In genomic region chr3:101216710-101217457, GRCh38 we compare ENCODE assay signal across 13 cellular contexts.
DNase-seq lines count a peak whose midpoint lies in the region; ATAC-seq and TF ChIP-seq lines count a peak whose summit lies in the region.
"Had no signal": no experiment of that assay in that cellular context is flagged by ENCODE, and none has a peak within 500 bp of the region (broad histone marks: within the 10 kb centered on the region; RNA-seq: fewer than 3 reads in every experiment).

No MANE protein-coding gene starts in this region.

- no peaks in the 10 kb centered on the region for H3K36me3 ChIP-seq in left lung
- H3K36me3 ChIP-seq in vagina = no peaks in the 10 kb centered on the region
- H3K36me3 ChIP-seq: BE2C had no signal

- H3K4me1 ChIP-seq in left lung (no peaks in the 10 kb centered on the region), vagina (no peaks in the 10 kb centered on the region)
- H3K4me1 ChIP-seq: BE2C had no signal

- H3K27ac ChIP-seq in left lung (no peak overlapping the region), vagina (peak overlapping the region; percentile 56)

- peaks cover 0 to 18% of the 10 kb centered on the region in 2 donors for H3K9me3 ChIP-seq in left lung
- H3K9me3 ChIP-seq in vagina = no peaks in the 10 kb centered on the region
- H3K9me3 ChIP-seq: BE2C had no signal

- no peak for TF ChIP-seq POLR2A in vagina (IDR thresholded peaks at IDR 0.05)

- H3K4me3 ChIP-seq in left lung (no peak overlapping the region), vagina (no peak overlapping the region)

- no peaks in the 10 kb centered on the region for H3K27me3 ChIP-seq in left lung
- no peaks in the 10 kb centered on the region for H3K27me3 ChIP-seq in vagina
- H3K27me3 ChIP-seq: BE2C had no signal

- DNase-seq in Right ventricle myocardium inferior (ENCODE audit: missing footprints) = no peak
- DNase-seq in cardiac septum (ENCODE audit: low spot score) = no peak
- DNase-seq in amniotic epithelial cell (ENCODE audit: low read depth) = peak; percentile 52
- peak in 1 of 2 donors; percentile 45 for DNase-seq in left lung
- DNase-seq in vagina (ENCODE audit: extremely low spot score in 2 of 2) = peak in 1 of 2 donors; percentile 92
- DNase-seq in DMS53 treated with DMSO at 0.1 percent for 48 hours (lab: John Stamatoyannopoulos, UW; ENCODE audit: unreplicated experiment) = no peak
- DNase-seq in activated CD8-positive, alpha-beta memory T cell treated with anti-CD3 and anti-CD28 coated beads for 24 hours = no peak
- no peak for DNase-seq in stimulated activated CD4-positive, alpha-beta T cell treated with anti-CD3 and anti-CD28 coated beads, Interleukin-2, amount 100 ng/mL, for 24 hours
- DNase-seq: BE2C, erythroblast, MM.1S, PC-3 had no signal

- intact Hi-C loops in Right ventricle myocardium inferior (cut with DNase I) (no loop called here), cardiac septum (cut with DNase I) (no loop called here), left lung (cut with DNase I) (no loop called here), vagina (cut with DNase I) (no loop called here)

- ATAC-seq in Right ventricle myocardium inferior (peak; percentile 98), left lung (peak; percentile 97)
- ATAC-seq: PC-3, WTC11 had no signal

- TF ChIP-seq CTCF in left lung (IDR thresholded peaks at IDR 0.05) (no peak), vagina (IDR thresholded peaks at IDR 0.05) (no peak)
